Comparison of ENCODE assay signal across 9 cellular contexts in genomic region chr17:21316212-21316886, GRCh38. TPM values are rescaled to one million over a fixed set of nuclear protein-coding genes. Genes with fewer than 3 reads are reported as not detected.
DNase-seq lines count a peak whose midpoint lies in the region; ATAC-seq, FAIRE-seq and TF ChIP-seq lines count a peak whose summit lies in the region.
"Not testable (repeated sequence)": the region's sequence is repeated elsewhere in the genome, so short reads cannot be mapped to it uniquely, and the experiment has no call there.
"Had no signal": no experiment of that assay in that cellular context is flagged by ENCODE, and none has a peak within 500 bp of the region (broad histone marks: within the 10 kb centered on the region; RNA-seq: fewer than 3 reads in every experiment).

No MANE protein-coding gene starts in this region.

- CTCF ChIA-PET in activated B cell treated with CpG ODN at 0.5 μM for 24 hours (lab: Charles Lee), result not testable (repeated sequence)

- not testable (repeated sequence) for H3K27ac Mint-ChIP-seq in activated B cell treated with CpG ODN at 0.5 μM for 24 hours; neural crest cell (ENCODE audit: unreplicated experiment)

- peak; percentile 79 for FAIRE-seq in GM12892 (lab: Jason Lieb, UNC)

- not testable (repeated sequence) for H3K9me3 Mint-ChIP-seq in activated B cell treated with CpG ODN at 0.5 μM for 24 hours, neural crest cell

- H3K9me3 ChIP-seq in body of pancreas; right cardiac atrium (ENCODE audit: control insufficient read depth, low read length); transverse colon: not testable (repeated sequence)

- DNase-seq in GM12892 (ENCODE audit: insufficient read length); activated B cell treated with CpG ODN at 0.5 μM for 24 hours; body of pancreas; neural crest cell (ENCODE audit: low read depth, low spot score); transverse colon: not testable (repeated sequence)
- DNase-seq in right cardiac atrium, result peak in 1 of 3 donors; percentile 57

- TF ChIP-seq POLR2A in GM12892 (IDR thresholded peaks at IDR 0.05; ENCODE audit: low read depth, low read length); body of pancreas (IDR thresholded peaks at IDR 0.05); transverse colon (IDR thresholded peaks at IDR 0.05): not testable (repeated sequence)

- peaks cover 23% of the 10 kb centered on the region for H3K36me3 Mint-ChIP-seq in activated B cell treated with CpG ODN at 0.5 μM for 24 hours (ENCODE audit: low read depth)
- H3K36me3 Mint-ChIP-seq in neural crest cell (ENCODE audit: low read depth), result not testable (repeated sequence)

- H3K36me3 ChIP-seq in body of pancreas (replicated peaks in 1 of 2; ENCODE audit: insufficient read depth in 1 of 2, low read depth in 2 of 2); transverse colon: not testable (repeated sequence)

- not testable (repeated sequence) for TF ChIP-seq CTCF in activated B cell treated with CpG ODN at 0.5 μM for 24 hours (IDR thresholded peaks at IDR 0.05); transverse colon (IDR thresholded peaks at IDR 0.05)
- TF ChIP-seq CTCF in body of pancreas (IDR thresholded peaks at IDR 0.05) (peak in 1 of 7 experiments; percentile 25), neural crest cell (conservative IDR thresholded peaks at IDR 0.05) (peak; percentile 27)

- WGBS in body of pancreas, 2 donors, result 48 to 70% methylated on average over 6 to 8 of the region's 39 CpGs
- WGBS in right cardiac atrium, result 46% methylated on average over 7 of the region's 39 CpGs
- WGBS in transverse colon (ENCODE audit: low coverage in 1 of 2), 2 donors, result 74% methylated on average over 6 of the region's 39 CpGs; no CpG with 5 or more reads in 1 of the 2 donors

- not testable (repeated sequence) for H3K4me1 Mint-ChIP-seq in activated B cell treated with CpG ODN at 0.5 μM for 24 hours, neural crest cell

- not testable (repeated sequence) for H3K4me1 ChIP-seq in body of pancreas; right cardiac atrium (ENCODE audit: control insufficient read depth, insufficient read depth, low read length)
- H3K4me1 ChIP-seq in transverse colon, result peaks cover 0 to 22% (median 14%) of the 10 kb centered on the region in 4 donors

- H3K27ac ChIP-seq in body of pancreas; right cardiac atrium (ENCODE audit: low read length): not testable (repeated sequence)
- H3K27ac ChIP-seq in transverse colon, result peak overlapping the region in 3 of 4 donors; percentile 63 to 79 (median 71)

- not testable (repeated sequence) for H3K27me3 ChIP-seq in body of pancreas; right cardiac atrium (ENCODE audit: control insufficient read depth, insufficient read depth); transverse colon

- ATAC-seq in GM21737 (IDR thresholded peaks at IDR 0.05; ENCODE audit: unreplicated experiment), result peak; percentile 49
- ATAC-seq in HG03439 (IDR thresholded peaks at IDR 0.05; ENCODE audit: unreplicated experiment), result peak; percentile 60
- peak; percentile 88 for ATAC-seq in activated B cell treated with CpG ODN at 0.5 μM for 24 hours (ENCODE audit: low read depth)
- peak; percentile 82 for ATAC-seq in body of pancreas
- ATAC-seq in right cardiac atrium, result peak; percentile 76 to 84

- POLR2A ChIA-PET in activated B cell treated with CpG ODN at 0.5 μM for 24 hours (lab: Charles Lee), result not testable (repeated sequence)

- not testable (repeated sequence) for H3K4me3 Mint-ChIP-seq in activated B cell treated with CpG ODN at 0.5 μM for 24 hours, neural crest cell

- H3K4me3 ChIP-seq in body of pancreas; right cardiac atrium (ENCODE audit: low read length); transverse colon: not testable (repeated sequence)

- not testable (repeated sequence) for TF ChIP-seq EP300 in transverse colon (IDR thresholded peaks at IDR 0.05; ENCODE audit: low read depth)

- in situ Hi-C loops in transverse colon (cut with MboI; ENCODE audit: low pct_ligation_motif_present in 1 of 4, low pct_unique_long_range_greater_than_20kb in 1 of 4, low sequenced_read_pairs in 3 of 4), result loop anchor here (10.0 to 25.0 kb wide), 4 partner anchors 62 to 471 kb away; partner anchors contain the start of gene NATD1 (in 1 of the 4)

- intact Hi-C loops in activated B cell treated with CpG ODN at 0.5 μM for 24 hours (cut with micrococcal nuclease), result loop anchor here (10.0 kb wide), 1 partner anchor 188 kb away; no protein-coding TSS in a partner anchor
- intact Hi-C loops in body of pancreas (cut with DNase I); transverse colon (cut with DNase I; ENCODE audit: low total_unique reads): not testable (repeated sequence)
- intact Hi-C loops in right cardiac atrium (cut with DNase I), result loop anchor here in 1 of 4 donors (10.0 kb wide), 1 partner anchor 138 kb away; no protein-coding TSS in a partner anchor

- H3K27me3 Mint-ChIP-seq in activated B cell treated with CpG ODN at 0.5 μM for 24 hours; neural crest cell (ENCODE audit: low read depth): not testable (repeated sequence)

RNA-seq across cellular contexts. Expression of gene MAP2K3, which starts 31.8 kb away (rescaled TPM):
- polyA plus RNA-seq in GM12892 (2012; ENCODE audit: missing spikeins), result 16.7 TPM
- total RNA-seq in activated B cell treated with CpG ODN at 0.5 μM for 24 hours (75.1 and 81.1 TPM in 2 replicates), body of pancreas (10 to 100 TPM; 15.3 to 48.1 TPM), right cardiac atrium (10 to 100 TPM; 29.6 to 61.2 (median 41.1) TPM), neural crest cell (19.4 and 20.3 TPM in 2 replicates), transverse colon (100 to 1,000 TPM in 1 of 4 donors, 10 to 100 TPM in 3; 44.4 to 148 (median 59.6) TPM)
- 36.8 TPM for polyA plus RNA-seq in right cardiac atrium

RNA-seq across cellular contexts. Expression of gene KCNJ12, which starts 59.8 kb away (rescaled TPM):
- not detected for polyA plus RNA-seq in GM12892 (2012; ENCODE audit: missing spikeins)
- total RNA-seq in activated B cell treated with CpG ODN at 0.5 μM for 24 hours, result not detected in 2 replicates
- total RNA-seq in body of pancreas, result under 1 TPM; 0.52 to 0.99 TPM
- 10 to 100 TPM in 2 of 4 donors, 1 to 10 TPM in 2; 9.8 to 13.3 (median 10.8) TPM for total RNA-seq in right cardiac atrium
- polyA plus RNA-seq in right cardiac atrium, result 9.9 TPM
- total RNA-seq in neural crest cell, result 6.1 and 6.6 TPM in 2 replicates
- 1 to 10 TPM; 1.1 to 2.5 (median 2.3) TPM for total RNA-seq in transverse colon
- total RNA-seq: activated CD4-positive, alpha-beta memory T cell treated with anti-CD3 and anti-CD28 coated beads, Interleukin-2, amount 10 ng/mL, durations not matched to agents 7 days and 5 days had no signal
